1 cellular context compared by ENCODE assay signal in the genomic region with DNA sequence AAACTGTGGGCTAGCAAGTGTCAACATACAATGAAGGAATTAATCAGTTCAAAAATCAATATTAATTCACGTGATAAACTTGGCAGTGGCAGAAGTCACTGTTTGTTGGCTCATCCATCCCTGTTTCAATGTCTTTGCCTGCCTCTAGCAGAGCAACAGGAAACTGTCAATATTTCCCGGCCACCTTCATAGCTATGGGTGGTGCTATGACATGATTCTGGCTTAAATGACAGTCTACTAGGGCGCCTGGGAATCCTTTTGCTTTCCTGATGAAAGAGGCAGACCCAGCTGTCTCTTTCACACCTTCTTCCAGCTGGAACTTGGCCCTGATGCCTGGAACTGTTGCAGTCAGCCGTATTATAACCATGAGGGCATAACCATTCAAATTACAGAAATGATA.
TF ChIP-seq lines count a peak whose summit lies in the region.

No MANE protein-coding gene starts in this region.

TF ChIP-seq in IMR-90, 13 proteins besides CTCF, POLR2A, EP300 and RAD21:
- TF ChIP-seq, protein P1, sequence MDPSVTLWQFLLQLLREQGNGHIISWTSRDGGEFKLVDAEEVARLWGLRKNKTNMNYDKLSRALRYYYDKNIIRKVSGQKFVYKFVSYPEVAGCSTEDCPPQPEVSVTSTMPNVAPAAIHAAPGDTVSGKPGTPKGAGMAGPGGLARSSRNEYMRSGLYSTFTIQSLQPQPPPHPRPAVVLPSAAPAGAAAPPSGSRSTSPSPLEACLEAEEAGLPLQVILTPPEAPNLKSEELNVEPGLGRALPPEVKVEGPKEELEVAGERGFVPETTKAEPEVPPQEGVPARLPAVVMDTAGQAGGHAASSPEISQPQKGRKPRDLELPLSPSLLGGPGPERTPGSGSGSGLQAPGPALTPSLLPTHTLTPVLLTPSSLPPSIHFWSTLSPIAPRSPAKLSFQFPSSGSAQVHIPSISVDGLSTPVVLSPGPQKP (IDR thresholded peaks at IDR 0.05; ENCODE audit: borderline replicate concordance, low read depth, low read length) = no peak
- TF ChIP-seq SMC3 (IDR thresholded peaks at IDR 0.05; ENCODE audit: low read depth, low read length) (no peak), MAFK (IDR thresholded peaks at IDR 0.05; ENCODE audit: low read depth, low read length) (no peak), RFX5 (IDR thresholded peaks at IDR 0.05; ENCODE audit: low read depth, low read length) (no peak), RCOR1 (IDR thresholded peaks at IDR 0.05; ENCODE audit: insufficient replicate concordance, low read length) (no peak), CHD1 (IDR thresholded peaks at IDR 0.05; ENCODE audit: low read depth, low read length) (no peak), CEBPB (IDR thresholded peaks at IDR 0.05; ENCODE audit: low read depth, low read length) (no peak), MXI1 (IDR thresholded peaks at IDR 0.05; ENCODE audit: borderline replicate concordance, low read depth, low read length) (no peak), MAZ (IDR thresholded peaks at IDR 0.05; ENCODE audit: borderline replicate concordance, low read depth, low read length) (no peak)
- TF ChIP-seq, protein P2, sequence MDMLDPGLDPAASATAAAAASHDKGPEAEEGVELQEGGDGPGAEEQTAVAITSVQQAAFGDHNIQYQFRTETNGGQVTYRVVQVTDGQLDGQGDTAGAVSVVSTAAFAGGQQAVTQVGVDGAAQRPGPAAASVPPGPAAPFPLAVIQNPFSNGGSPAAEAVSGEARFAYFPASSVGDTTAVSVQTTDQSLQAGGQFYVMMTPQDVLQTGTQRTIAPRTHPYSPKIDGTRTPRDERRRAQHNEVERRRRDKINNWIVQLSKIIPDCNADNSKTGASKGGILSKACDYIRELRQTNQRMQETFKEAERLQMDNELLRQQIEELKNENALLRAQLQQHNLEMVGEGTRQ (IDR thresholded peaks at IDR 0.05; ENCODE audit: low read depth, low read length) = no peak
TF ChIP-seq in IMR-90: peak in this region for 0.
